Comparison of ENCODE assay signal across 8 cellular contexts in genomic region chr19:32405431-32406160, GRCh38. TPM values are rescaled to one million over a fixed set of nuclear protein-coding genes. Genes with fewer than 3 reads are reported as not detected.
DNase-seq lines count a peak whose midpoint lies in the region; ATAC-seq and TF ChIP-seq lines count a peak whose summit lies in the region.

Gene DPY19L3, plus strand, starts transcription at chr19:32405770. Its CDS starts 2,484 bp downstream, at chr19:32408254.

- H3K9me3 Mint-ChIP-seq in CD4-positive, alpha-beta memory T cell = no peaks in the 10 kb centered on the region
- H3K9me3 Mint-ChIP-seq in activated CD8-positive, alpha-beta T cell treated with anti-CD3 and anti-CD28 coated beads for 36 hours = no peaks in the 10 kb centered on the region

- H3K27ac ChIP-seq in CD4-positive, alpha-beta memory T cell (ENCODE audit: low read depth, low read length) = peak within 1 kb of the TSS; percentile 50

- no peaks in the 10 kb centered on the region for H3K9me3 ChIP-seq in CD4-positive, alpha-beta memory T cell (ENCODE audit: control insufficient read depth in 1 of 2, low read length in 2 of 2)

- H3K27me3 ChIP-seq in CD4-positive, alpha-beta memory T cell (ENCODE audit: insufficient read depth, low read length) = no peaks in the 10 kb centered on the region

- no peak for TF ChIP-seq CTCF in activated CD8-positive, alpha-beta T cell treated with anti-CD3 and anti-CD28 coated beads for 36 hours (IDR thresholded peaks at IDR 0.05)
- TF ChIP-seq CTCF in lower leg skin (IDR thresholded peaks at IDR 0.05) = no peak

- no peaks in the 10 kb centered on the region for H3K27me3 Mint-ChIP-seq in CD4-positive, alpha-beta memory T cell
- H3K27me3 Mint-ChIP-seq in activated CD8-positive, alpha-beta T cell treated with anti-CD3 and anti-CD28 coated beads for 36 hours = no peaks in the 10 kb centered on the region

- CTCF ChIA-PET in CD4-positive, alpha-beta memory T cell (lab: Charles Lee; ENCODE audit: partially characterized antibody) = interaction anchor here (0.7 kb wide), 1 partner anchor 67 kb away, joined by 3 read pairs; no protein-coding TSS in a partner anchor
- CTCF ChIA-PET in activated CD8-positive, alpha-beta T cell treated with anti-CD3 and anti-CD28 coated beads for 36 hours (lab: Charles Lee) = interaction anchor here (0.7 kb wide), 1 partner anchor 11 kb away, joined by 3 read pairs; no protein-coding TSS in a partner anchor

- peaks cover 16% of the 10 kb centered on the region for H3K4me1 ChIP-seq in CD4-positive, alpha-beta memory T cell (ENCODE audit: insufficient read depth, low read length)

- peak within 1 kb of the TSS; percentile 61 to 81 for H3K4me3 ChIP-seq in CD4-positive, alpha-beta memory T cell (ENCODE audit: low read length in 2 of 2)
- H3K4me3 ChIP-seq in lower leg skin (ENCODE audit: low read depth, poor library complexity, severe bottlenecking) = peak within 1 kb of the TSS; percentile 79

- H3K36me3 ChIP-seq in CD4-positive, alpha-beta memory T cell (ENCODE audit: insufficient read depth, low read length) = peaks cover 4% of the 10 kb centered on the region

- H3K4me3 Mint-ChIP-seq in CD4-positive, alpha-beta memory T cell = peak within 1 kb of the TSS; percentile 85 to 92 (median 88)
- peak within 1 kb of the TSS; percentile 83 for H3K4me3 Mint-ChIP-seq in activated CD8-positive, alpha-beta T cell treated with anti-CD3 and anti-CD28 coated beads for 36 hours

- 0 to 1% methylated on average over 34 to 44 of the region's 104 CpGs for WGBS in lower leg skin, 2 donors

- intact Hi-C loops in CD4-positive, alpha-beta memory T cell (cut with micrococcal nuclease) = loop anchor here (1.0 to 2.0 kb wide), 4 partner anchors 60 to 771 kb away; partner anchors contain the start of genes ANKRD27, PDCD5, RGS9BP and ZNF507
- intact Hi-C loops in activated CD8-positive, alpha-beta T cell treated with anti-CD3 and anti-CD28 coated beads for 36 hours (cut with micrococcal nuclease) = no loop called here
- intact Hi-C loops in lower leg skin (cut with DNase I; ENCODE audit: low total_unique reads) = no loop called here

- ATAC-seq in GM19438 (IDR thresholded peaks at IDR 0.05; ENCODE audit: low read depth, unreplicated experiment) (peak; percentile 93), HG03571 (IDR thresholded peaks at IDR 0.05; ENCODE audit: unreplicated experiment) (peak; percentile 96)
- ATAC-seq in activated CD8-positive, alpha-beta T cell treated with anti-CD3 and anti-CD28 coated beads for 36 hours = peak; percentile 96

- peaks cover 5 to 19% (median 11%) of the 10 kb centered on the region in 4 donors for H3K4me1 Mint-ChIP-seq in CD4-positive, alpha-beta memory T cell
- H3K4me1 Mint-ChIP-seq in activated CD8-positive, alpha-beta T cell treated with anti-CD3 and anti-CD28 coated beads for 36 hours (ENCODE audit: low read depth) = peaks cover 21% of the 10 kb centered on the region

- H3K36me3 Mint-ChIP-seq in CD4-positive, alpha-beta memory T cell = peaks cover 9 to 18% of the 10 kb centered on the region in 2 donors
- peaks cover 15% of the 10 kb centered on the region for H3K36me3 Mint-ChIP-seq in activated CD8-positive, alpha-beta T cell treated with anti-CD3 and anti-CD28 coated beads for 36 hours (ENCODE audit: low read depth)

- H3K27ac Mint-ChIP-seq in CD4-positive, alpha-beta memory T cell = peak within 1 kb of the TSS; percentile 82 to 94 (median 90)
- peak within 1 kb of the TSS; percentile 88 for H3K27ac Mint-ChIP-seq in activated CD8-positive, alpha-beta T cell treated with anti-CD3 and anti-CD28 coated beads for 36 hours

- peak; percentile 79 to 85 (median 83) for DNase-seq in CD4-positive, alpha-beta memory T cell
- DNase-seq in NCI-H774 (lab: John Stamatoyannopoulos, UW) = peak; percentile 92
- peak; percentile 94 for DNase-seq in activated CD8-positive, alpha-beta T cell treated with anti-CD3 and anti-CD28 coated beads for 36 hours
- peak; percentile 97 for DNase-seq in ecto neural progenitor cell (ENCODE audit: low spot score)
- DNase-seq in lower leg skin (ENCODE audit: low spot score in 2 of 2) = peak; percentile 95 to 99
- DNase-seq in stimulated activated CD4-positive, alpha-beta T cell treated with anti-CD3 and anti-CD28 coated beads, Interleukin-4, amount 100 ng/mL, for 4 hours = peak; percentile 87 to 90

- TF ChIP-seq POLR2A in lower leg skin (IDR thresholded peaks at IDR 0.05) = peak in 1 of 2 donors; percentile 82

- POLR2A ChIA-PET in CD4-positive, alpha-beta memory T cell (lab: Charles Lee; ENCODE audit: partially characterized antibody) = interaction anchor here (0.7 to 2.9 kb wide), 8 partner anchors 9 to 1192 kb away, joined by 3 to 36 read pairs (median 4); partner anchors contain the start of genes PDCD5 and ZNF507
- POLR2A ChIA-PET in activated CD8-positive, alpha-beta T cell treated with anti-CD3 and anti-CD28 coated beads for 36 hours (lab: Charles Lee) = interaction anchor here (0.6 to 2.3 kb wide), 7 partner anchors 8 to 178 kb away, joined by 3 to 21 read pairs (median 3); partner anchors contain the start of gene ZNF507

RNA-seq across cellular contexts. Expression of gene DPY19L3, which starts in this region (rescaled TPM):
- total RNA-seq in CD4-positive, alpha-beta memory T cell = 10 to 100 TPM; 16.9 to 17.9 TPM
- polyA plus RNA-seq in CD4-positive, alpha-beta memory T cell = 1 to 10 TPM in 1 of 2 donors, under 1 TPM in 1; 0.64 to 2.8 TPM
- 10 to 100 TPM; 10.4 to 12.4 TPM for total RNA-seq in activated CD8-positive, alpha-beta T cell treated with anti-CD3 and anti-CD28 coated beads for 36 hours
- 10 to 100 TPM; 11.3 to 20.2 (median 13.6) TPM for total RNA-seq in lower leg skin

Comparison
In these comparisons a context has a peak if more than half of its experiments do, and no peak if none do; other contexts are left out.
1. Peak in every context shown above with its lines: DNase-seq, ATAC-seq, H3K4me3 ChIP-seq and H3K27ac ChIP-seq.